Comparison of ENCODE assay signal across 1 cellular context in genomic region chr12:54000105-54000773, GRCh38.
TF ChIP-seq lines count a peak whose summit lies in the region.

HOXC9 (plus strand) TSS chr12:54000161; CDS start chr12:54000189, 28 bp downstream.

TF ChIP-seq in K562, 482 proteins besides CTCF, POLR2A, EP300 and RAD21 (continued from another document and continues in another):
- TF ChIP-seq FOXP4 (CRISPR knock-in tag; IDR thresholded peaks at IDR 0.05; ENCODE audit: borderline replicate concordance) (no peak), SMAD1 (IDR thresholded peaks at IDR 0.05; ENCODE audit: low read depth, low read length, partially characterized antibody) (no peak), ELF4 (CRISPR knock-in tag; IDR thresholded peaks at IDR 0.05) (no peak), ZNF280B (CRISPR knock-in tag; IDR thresholded peaks at IDR 0.05) (no peak), RBM14 (IDR thresholded peaks at IDR 0.05; ENCODE audit: borderline replicate concordance, insufficient read depth, low read depth, low read length) (peak; percentile 51; the same call in 1 of the 2 replicates), HDAC3 (IDR thresholded peaks at IDR 0.05; ENCODE audit: borderline replicate concordance, partially characterized antibody) (no peak), MAFG (tag; conservative IDR thresholded peaks at IDR 0.05) (no peak), THRA (IDR thresholded peaks at IDR 0.05) (no peak), IFI16 (CRISPR knock-in tag; IDR thresholded peaks at IDR 0.05) (no peak), ZNF134 (CRISPR knock-in tag; conservative IDR thresholded peaks at IDR 0.05) (no peak), MECOM (CRISPR knock-in tag; IDR thresholded peaks at IDR 0.05) (no peak), BCLAF1 (IDR thresholded peaks at IDR 0.05; ENCODE audit: borderline replicate concordance in 1 of 2, control insufficient read depth in 1 of 2, low read depth in 2 of 2, low read length in 1 of 2) (no peak), CXXC5 (CRISPR knock-in tag; IDR thresholded peaks at IDR 0.05) (peak; percentile 78), ZNF23 (CRISPR knock-in tag; IDR thresholded peaks at IDR 0.05) (no peak), U2AF2 (optimal IDR thresholded peaks at IDR 0.05; ENCODE audit: low read depth, low read length) (no peak), NFE2L1 (tag; IDR thresholded peaks at IDR 0.05; ENCODE audit: borderline replicate concordance, low read depth) (no peak), NCOR1 (IDR thresholded peaks at IDR 0.05) (no peak), ZNF695 (CRISPR knock-in tag; IDR thresholded peaks at IDR 0.05) (no peak), GABPA (tag; conservative IDR thresholded peaks at IDR 0.05; ENCODE audit: low read depth) (peak; percentile 31; the same call in 1 of the 2 replicates), BRCA1 (IDR thresholded peaks at IDR 0.05) (no peak), BRCA1 (CRISPR knock-in tag; IDR thresholded peaks at IDR 0.05) (no peak), ZNF184 (CRISPR knock-in tag; IDR thresholded peaks at IDR 0.05) (no peak), ZNF311 (CRISPR knock-in tag; IDR thresholded peaks at IDR 0.05) (no peak), ZC3H8 (IDR thresholded peaks at IDR 0.05) (no peak), ZNF449 (CRISPR knock-in tag; IDR thresholded peaks at IDR 0.05) (no peak), POLR2G (IDR thresholded peaks at IDR 0.05; ENCODE audit: low read depth, low read length) (peak; percentile 92), ZFP1 (CRISPR knock-in tag; IDR thresholded peaks at IDR 0.05) (no peak), ZNF507 (tag; conservative IDR thresholded peaks at IDR 0.05) (no peak), FOS (IDR thresholded peaks at IDR 0.05; ENCODE audit: extremely low read depth, insufficient read length) (no peak), NBN (IDR thresholded peaks at IDR 0.05; ENCODE audit: low read depth) (no peak), ZBTB49 (CRISPR knock-in tag; IDR thresholded peaks at IDR 0.05; ENCODE audit: borderline replicate concordance) (no peak), JUNB (CRISPR knock-in tag; conservative IDR thresholded peaks at IDR 0.05) (no peak), SRSF9 (IDR thresholded peaks at IDR 0.05; ENCODE audit: borderline replicate concordance, low read depth, low read length) (no peak), ZNF354B (CRISPR knock-in tag; IDR thresholded peaks at IDR 0.05) (no peak), ZBTB11 (CRISPR knock-in tag; IDR thresholded peaks at IDR 0.05) (peak in 1 of 3 experiments; percentile 72; a peak in 3 of 6 replicates), BRD4 (IDR thresholded peaks at IDR 0.05) (0 out of 2 replicates have a peak, but pooled peaks have one; percentile 69), NR3C1 (CRISPR knock-in tag; IDR thresholded peaks at IDR 0.05) (0 out of 2 replicates have a peak, but pooled peaks have one; percentile 75), SOX6 (IDR thresholded peaks at IDR 0.05) (no peak), SP2 (IDR thresholded peaks at IDR 0.05; ENCODE audit: extremely low read depth, low read depth, low read length, poor library complexity, severe bottlenecking) (no peak), NFIX (CRISPR knock-in tag; IDR thresholded peaks at IDR 0.05; ENCODE audit: low read depth) (no peak), ZNF785 (CRISPR knock-in tag; IDR thresholded peaks at IDR 0.05) (no peak), PHF21A (IDR thresholded peaks at IDR 0.05; ENCODE audit: borderline replicate concordance, low read depth) (no peak), MNT (conservative IDR thresholded peaks at IDR 0.05) (0 out of 4 replicates have a peak, but pooled peaks of 1 of the 2 experiments have one; percentile 47), ZFX (CRISPR knock-in tag; IDR thresholded peaks at IDR 0.05) (peak; percentile 96), MTA3 (IDR thresholded peaks at IDR 0.05; ENCODE audit: borderline replicate concordance) (0 out of 2 replicates have a peak, but pooled peaks have one; percentile 66), ZNF445 (CRISPR knock-in tag; IDR thresholded peaks at IDR 0.05; ENCODE audit: low read depth) (no peak), ZNF436 (CRISPR knock-in tag; IDR thresholded peaks at IDR 0.05) (no peak), SMARCB1 (IDR thresholded peaks at IDR 0.05; ENCODE audit: insufficient read length, low read depth) (no peak), PYGO2 (tag; IDR thresholded peaks at IDR 0.05) (no peak), SRF (CRISPR knock-in tag; IDR thresholded peaks at IDR 0.05) (no peak), CREM (IDR thresholded peaks at IDR 0.05; ENCODE audit: low read depth) (0 out of 2 replicates have a peak, but pooled peaks have one; percentile 38)
